ENCODE assay signal across 8 cellular contexts in the genomic region with DNA sequence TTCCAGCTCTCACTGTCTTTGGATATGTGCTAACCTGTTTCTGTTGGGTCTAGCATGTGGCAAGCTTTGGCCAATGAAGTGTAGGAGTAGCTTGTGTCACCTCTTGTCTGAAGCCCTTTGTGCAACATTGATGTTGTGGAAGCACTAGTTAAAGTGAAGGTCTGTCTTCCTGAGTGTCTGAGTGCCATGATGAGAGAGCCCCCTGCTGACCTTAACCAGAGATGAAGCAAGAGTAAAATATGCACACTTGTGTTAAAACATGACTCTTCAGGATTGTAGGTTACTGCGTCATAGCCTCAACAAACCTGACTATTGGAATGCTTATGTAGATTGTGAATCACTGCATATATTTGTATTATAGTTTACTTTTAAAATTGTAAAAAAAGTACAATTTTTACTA.
DNase-seq lines count a peak whose midpoint lies in the region; ATAC-seq and TF ChIP-seq lines count a peak whose summit lies in the region.

No MANE protein-coding gene starts in this region.

- H3K27me3 Mint-ChIP-seq in T-cell = no peaks in the 10 kb centered on the region

- TF ChIP-seq CTCF in cardiac fibroblast (IDR thresholded peaks at IDR 0.05; ENCODE audit: low read depth, low read length) = no peak

- H4K8ac ChIP-seq in neuronal stem cell (ENCODE audit: low read depth, low read length) = no peak overlapping the region

- no peak overlapping the region for H3K23ac ChIP-seq in neuronal stem cell (ENCODE audit: low read depth, low read length, poor library complexity)

- H3K36me3 Mint-ChIP-seq in T-cell = no peaks in the 10 kb centered on the region

- H4K91ac ChIP-seq in neuronal stem cell (ENCODE audit: low read depth, low read length, poor library complexity) = no peak overlapping the region

- no peak overlapping the region for H2BK12ac ChIP-seq in neuronal stem cell (ENCODE audit: low read length)

- H3K27me3 ChIP-seq in HAP-1 (ENCODE audit: low read depth) = no peaks in the 10 kb centered on the region
- no peaks in the 10 kb centered on the region for H3K27me3 ChIP-seq in neuronal stem cell (ENCODE audit: control insufficient read depth in 3 of 3, insufficient read depth in 3 of 3, low read depth in 1 of 3, low read length in 3 of 3)

- no peak overlapping the region for H3K18ac ChIP-seq in neuronal stem cell (ENCODE audit: low read length)

- H3K4ac ChIP-seq in neuronal stem cell (ENCODE audit: low read length) = no peak overlapping the region

- no peak overlapping the region for H3K14ac ChIP-seq in neuronal stem cell (ENCODE audit: low read length)

- H3K79me1 ChIP-seq in neuronal stem cell (ENCODE audit: low read depth, low read length) = no peaks in the 10 kb centered on the region

- ATAC-seq in T-cell (replicated peaks in 1 of 4) = no peak

- H3K4me3 Mint-ChIP-seq in T-cell = no peak overlapping the region

- H3K9ac ChIP-seq in neuronal stem cell (ENCODE audit: low read depth, low read length, poor library complexity) = no peak overlapping the region

- no peaks in the 10 kb centered on the region for H3K4me1 Mint-ChIP-seq in T-cell

- H3K4me3 ChIP-seq in HAP-1 = no peak overlapping the region
- H3K4me3 ChIP-seq in cardiac fibroblast (replicated peaks in 1 of 2; ENCODE audit: low read depth in 2 of 2, low read length in 2 of 2) = no peak overlapping the region
- no peak overlapping the region for H3K4me3 ChIP-seq in neuronal stem cell (ENCODE audit: low read length in 2 of 2)

- no peaks in the 10 kb centered on the region for H3K9me3 ChIP-seq in HAP-1
- no peaks in the 10 kb centered on the region for H3K9me3 ChIP-seq in neuronal stem cell (replicated peaks in 1 of 2; ENCODE audit: control insufficient read depth in 2 of 2, insufficient read depth in 1 of 2, low read depth in 1 of 2, low read length in 2 of 2)

- CTCF ChIA-PET in T-cell (lab: Charles Lee) = interaction anchor here in 1 of 2 donors (0.6 kb wide), 1 partner anchor 754 kb away, joined by 3 read pairs; no protein-coding TSS in a partner anchor

- DNase-seq in HAP-1 (ENCODE audit: low spot score in 2 of 2) (peak; percentile 7 to 23), NCI-H446 (lab: John Stamatoyannopoulos, UW) (peak; percentile 51 to 71), cardiac fibroblast (ENCODE audit: low read depth in 2 of 2) (peak; percentile 60 to 65), neuronal stem cell (ENCODE audit: low spot score) (peak; percentile 36), T-cell (no peak), cortex of kidney (lab: John Stamatoyannopoulos, UW) (no peak)
- no peak for DNase-seq in stimulated activated naive CD4-positive, alpha-beta T cell treated with Interleukin-2 at 50 U/mL for 16 hours (lab: John Stamatoyannopoulos, UW)
- no peak for DNase-seq in stimulated activated CD4-positive, alpha-beta T cell treated with anti-CD3 and anti-CD28 coated beads, Interleukin-15, amount 100 ng/mL, for 24 hours

- H2AFZ ChIP-seq in neuronal stem cell (ENCODE audit: low read length) = no peak overlapping the region

- in situ Hi-C loops in HAP-1 (cut with MboI; ENCODE audit: low sequenced_read_pairs) = no loop called here

- no peak overlapping the region for H2AK5ac ChIP-seq in neuronal stem cell (ENCODE audit: low read depth, low read length)

- no peak overlapping the region for H2BK120ac ChIP-seq in neuronal stem cell (ENCODE audit: low read depth, low read length)

- no peak overlapping the region for H3K27ac Mint-ChIP-seq in T-cell

- peaks cover 0 to 3% (median 0%) of the 10 kb centered on the region in 3 donors for H3K9me3 Mint-ChIP-seq in T-cell

- no peak overlapping the region for H2BK15ac ChIP-seq in neuronal stem cell (ENCODE audit: low read length)

- WGBS in neuronal stem cell (ENCODE audit: extremely low coverage in 2 of 2, insufficient read length in 2 of 2, insufficient replicate concordance in 1 of 2), 2 donors = no CpG with 5 or more reads among the region's 1 CpG

- H3K4me1 ChIP-seq in HAP-1 (no peaks in the 10 kb centered on the region), neuronal stem cell (ENCODE audit: control insufficient read depth in 2 of 2, insufficient read depth in 1 of 2, low read depth in 1 of 2, low read length in 2 of 2) (peaks cover 0 to 23% of the 10 kb centered on the region in 2 donors)

- no peak overlapping the region for H3K27ac ChIP-seq in neuronal stem cell (replicated peaks; ENCODE audit: low read length)

- H3K4me2 ChIP-seq in neuronal stem cell (ENCODE audit: insufficient read depth, low read length, poor library complexity, severe bottlenecking) = no peak overlapping the region

- no peak overlapping the region for H2BK5ac ChIP-seq in neuronal stem cell (ENCODE audit: low read length)

- POLR2A ChIA-PET in T-cell (lab: Charles Lee) = interaction anchor here in 1 of 2 donors (0.7 kb wide), 1 partner anchor 20 kb away, joined by 4 read pairs; no protein-coding TSS in a partner anchor

- H3K36me3 ChIP-seq in HAP-1 (replicated peaks) (no peaks in the 10 kb centered on the region), neuronal stem cell (replicated peaks in 1 of 2; ENCODE audit: control insufficient read depth in 2 of 2, insufficient read depth in 2 of 2, low read length in 2 of 2) (no peaks in the 10 kb centered on the region)

Comparison
In these comparisons a context has a peak if more than half of its experiments do, and no peak if none do; other contexts are left out.
1. DNase-seq: peak in HAP-1 (2 of 2), NCI-H446 (2 of 2), cardiac fibroblast (2 of 2) and neuronal stem cell (single experiment); none in T-cell (0 of 34), stimulated activated naive CD4-positive, alpha-beta T cell treated with Interleukin-2 at 50 U/mL for 16 hours (single experiment), stimulated activated CD4-positive, alpha-beta T cell treated with anti-CD3 and anti-CD28 coated beads, Interleukin-15, amount 100 ng/mL, for 24 hours (single experiment) and cortex of kidney (single experiment).